Comparison of ENCODE assay signal across 6 cellular contexts in genomic region chr6:32973934-32974333, GRCh38. TPM values are rescaled to one million over a fixed set of nuclear protein-coding genes. Genes with fewer than 3 reads are reported as not detected.
DNase-seq lines count a peak whose midpoint lies in the region; ATAC-seq and TF ChIP-seq lines count a peak whose summit lies in the region.

No MANE protein-coding gene starts in this region.

- H3K36me3 ChIP-seq in effector memory CD4-positive, alpha-beta T cell (ENCODE audit: control insufficient read depth, insufficient read depth, low read length), result peaks cover 57% of the 10 kb centered on the region
- peaks cover 0 to 59% of the 10 kb centered on the region in 2 donors for H3K36me3 ChIP-seq in gastrocnemius medialis

- no peaks in the 10 kb centered on the region for H3K9me3 ChIP-seq in effector memory CD4-positive, alpha-beta T cell (ENCODE audit: control insufficient read depth, low read length)
- H3K9me3 ChIP-seq in gastrocnemius medialis, result no peaks in the 10 kb centered on the region

- intact Hi-C loops in gastrocnemius medialis (cut with DNase I; ENCODE audit: low total_unique reads), result loop anchor here (5.0 kb wide), 2 partner anchors 1152 to 1312 kb away; partner anchors contain the start of genes C6orf47 and GPANK1

- H3K4me3 ChIP-seq in effector memory CD4-positive, alpha-beta T cell (ENCODE audit: insufficient read depth, low read depth, low read length, poor library complexity, severe bottlenecking), result peak overlapping the region; percentile 94
- peak overlapping the region; percentile 95 to 97 (median 96) for H3K4me3 ChIP-seq in gastrocnemius medialis

- in situ Hi-C loops in gastrocnemius medialis (cut with MboI; ENCODE audit: low sequenced_read_pairs in 4 of 4), result loop anchor here in 3 of 4 donors (25.0 kb wide), 3 partner anchors 438 to 1012 kb away; partner anchors contain the start of genes AGER (in 3 of the 3), AGPAT1 (in 3 of the 3), GPSM3 (in 3 of the 3) and PBX2 (in 3 of the 3)

- no peak for TF ChIP-seq CTCF in gastrocnemius medialis (IDR thresholded peaks at IDR 0.05 in 4 of 5, conservative IDR thresholded peaks at IDR 0.05 in 1 of 5)

- H3K27ac ChIP-seq in effector memory CD4-positive, alpha-beta T cell (ENCODE audit: insufficient read depth, low read length, poor library complexity, severe bottlenecking), result peak overlapping the region; percentile 78
- H3K27ac ChIP-seq in gastrocnemius medialis, result peak overlapping the region; percentile 80 to 100 (median 98)

- no peaks in the 10 kb centered on the region for H3K27me3 ChIP-seq in effector memory CD4-positive, alpha-beta T cell (replicated peaks; ENCODE audit: control insufficient read depth, insufficient read depth, low read length, poor library complexity, severe bottlenecking)
- H3K27me3 ChIP-seq in gastrocnemius medialis, result no peaks in the 10 kb centered on the region

- peak; percentile 66 for DNase-seq in D341Med (ENCODE audit: low spot score)
- DNase-seq in NCI-H69 (lab: John Stamatoyannopoulos, UW), result peak; percentile 66
- peak in 1 of 3 donors; percentile 26 for DNase-seq in effector memory CD4-positive, alpha-beta T cell
- no peak for DNase-seq in gastrocnemius medialis
- DNase-seq in mucosa of gallbladder (ENCODE audit: low spot score), result no peak

- H3K4me1 ChIP-seq in effector memory CD4-positive, alpha-beta T cell (ENCODE audit: control insufficient read depth, insufficient read depth, low read length, poor library complexity, severe bottlenecking), result peaks cover 30% of the 10 kb centered on the region
- peaks cover 28 to 38% of the 10 kb centered on the region in 2 donors for H3K4me1 ChIP-seq in gastrocnemius medialis

- no peak for TF ChIP-seq POLR2A in gastrocnemius medialis (IDR thresholded peaks at IDR 0.05)

- ATAC-seq in gastrocnemius medialis (no peak), GM21515 (IDR thresholded peaks at IDR 0.05; ENCODE audit: unreplicated experiment) (no peak)

RNA-seq across cellular contexts. Expression of gene BRD2, which starts 5.5 kb away (rescaled TPM):
- 100 to 1,000 TPM in 1 of 4 donors, 10 to 100 TPM in 3; 62.5 to 108 (median 86.6) TPM for total RNA-seq in gastrocnemius medialis
- 150 TPM for total RNA-seq in mucosa of gallbladder

RNA-seq across cellular contexts. Expression of gene HLA-DMA, which starts 21.0 kb away (rescaled TPM):
- 10 to 100 TPM in 1 of 4 donors, 1 to 10 TPM in 3; 3.6 to 22.8 (median 6.3) TPM for total RNA-seq in gastrocnemius medialis
- total RNA-seq in mucosa of gallbladder, result 68.2 TPM

RNA-seq across cellular contexts. Expression of gene HLA-DMB, which starts 33.1 kb away (rescaled TPM):
- 1 to 10 TPM; 4.3 to 8.1 (median 5.6) TPM for total RNA-seq in gastrocnemius medialis
- total RNA-seq in mucosa of gallbladder, result 43.2 TPM

RNA-seq across cellular contexts. Expression of gene HLA-DOA, which starts 35.5 kb away (rescaled TPM):
- total RNA-seq in gastrocnemius medialis (1 to 10 TPM in 2 of 4 donors, under 1 TPM in 2; 0.20 to 2.9 (median 0.86) TPM), mucosa of gallbladder (8.4 TPM)

Comparison
In these comparisons a context has a peak if more than half of its experiments do, and no peak if none do; other contexts are left out.
1. DNase-seq: peak in D341Med (single experiment) and NCI-H69 (single experiment); none in gastrocnemius medialis (0 of 2) and mucosa of gallbladder (single experiment).